Comparison of ENCODE assay signal across 23 cellular contexts in genomic region chr1:171532520-171532919, GRCh38. TPM values are rescaled to one million over a fixed set of nuclear protein-coding genes. Genes with fewer than 3 reads are reported as not detected.
DNase-seq lines count a peak whose midpoint lies in the region; ATAC-seq and TF ChIP-seq lines count a peak whose summit lies in the region.
"Had no signal": no experiment of that assay in that cellular context is flagged by ENCODE, and none has a peak within 500 bp of the region (broad histone marks: within the 10 kb centered on the region; RNA-seq: fewer than 3 reads in every experiment).

No MANE protein-coding gene starts in this region.

- H3K27ac Mint-ChIP-seq in activated naive CD8-positive, alpha-beta T cell, result peak overlapping the region; percentile 11
- no peak overlapping the region for H3K27ac Mint-ChIP-seq in activated naive CD8-positive, alpha-beta T cell treated with anti-CD3 and anti-CD28 coated beads, Interleukin-2, amount 50 U/mL, for 24 hours
- H3K27ac Mint-ChIP-seq in dendritic cell treated with granulocyte-macrophage colony-stimulating factor and Interleukin-4, amounts not matched to agents 40 ng/mL and 50 ng/mL, for 4 days, result peak overlapping the region; percentile 0

- ATAC-seq in activated naive CD8-positive, alpha-beta T cell treated with anti-CD3 and anti-CD28 coated beads, Interleukin-2, amount 50 U/mL, for 24 hours, result no peak
- no peak for ATAC-seq in GM21825 (IDR thresholded peaks at IDR 0.05; ENCODE audit: unreplicated experiment)
- ATAC-seq: left lung had no signal

- peaks cover 6% of the 10 kb centered on the region for H3K4me1 Mint-ChIP-seq in activated naive CD8-positive, alpha-beta T cell (ENCODE audit: low read depth)
- H3K4me1 Mint-ChIP-seq in activated naive CD8-positive, alpha-beta T cell treated with anti-CD3 and anti-CD28 coated beads, Interleukin-2, amount 50 U/mL, for 24 hours, result peaks cover 3% of the 10 kb centered on the region
- no peaks in the 10 kb centered on the region for H3K4me1 Mint-ChIP-seq in dendritic cell treated with granulocyte-macrophage colony-stimulating factor and Interleukin-4, amounts not matched to agents 40 ng/mL and 50 ng/mL, for 4 days (ENCODE audit: low read depth)
- H3K4me1 Mint-ChIP-seq: immature natural killer cell had no signal

- H3K4me3 Mint-ChIP-seq in activated naive CD8-positive, alpha-beta T cell, result no peak overlapping the region
- H3K4me3 Mint-ChIP-seq in activated naive CD8-positive, alpha-beta T cell treated with anti-CD3 and anti-CD28 coated beads, Interleukin-2, amount 50 U/mL, for 24 hours, result no peak overlapping the region
- no peak overlapping the region for H3K4me3 Mint-ChIP-seq in dendritic cell treated with granulocyte-macrophage colony-stimulating factor and Interleukin-4, amounts not matched to agents 40 ng/mL and 50 ng/mL, for 4 days
- H3K4me3 Mint-ChIP-seq: CD8-positive, alpha-beta memory T cell; immature natural killer cell had no signal

- H3K4me3 ChIP-seq in OCI-LY7 (ENCODE audit: low read depth, low read length, poor library complexity, severe bottlenecking), result no peak overlapping the region
- H3K4me3 ChIP-seq: esophagus muscularis mucosa, GM23248, hepatocyte, left lung had no signal

- no peak overlapping the region for H3K4me2 ChIP-seq in OCI-LY7 (ENCODE audit: low read length)
- H3K4me2 ChIP-seq: hepatocyte had no signal

- no peaks in the 10 kb centered on the region for H3K4me1 ChIP-seq in OCI-LY7 (ENCODE audit: insufficient read depth, low read length, poor library complexity, severe bottlenecking)
- H3K4me1 ChIP-seq: esophagus muscularis mucosa, left lung had no signal

- H3K9me2 ChIP-seq in OCI-LY7 (ENCODE audit: insufficient read depth, low read length), result no peaks in the 10 kb centered on the region

- H3K79me2 ChIP-seq in OCI-LY7 (ENCODE audit: insufficient read depth, low read depth, low read length), result no peaks in the 10 kb centered on the region

- H3K36me3 Mint-ChIP-seq in activated naive CD8-positive, alpha-beta T cell, result peaks cover 22% of the 10 kb centered on the region
- peaks cover 66% of the 10 kb centered on the region for H3K36me3 Mint-ChIP-seq in activated naive CD8-positive, alpha-beta T cell treated with anti-CD3 and anti-CD28 coated beads, Interleukin-2, amount 50 U/mL, for 24 hours (ENCODE audit: low read depth)
- H3K36me3 Mint-ChIP-seq in dendritic cell treated with granulocyte-macrophage colony-stimulating factor and Interleukin-4, amounts not matched to agents 40 ng/mL and 50 ng/mL, for 4 days (ENCODE audit: low read depth), result peaks cover 89% of the 10 kb centered on the region

- H3K9me3 ChIP-seq in OCI-LY7 (ENCODE audit: low read length), result no peaks in the 10 kb centered on the region
- H3K9me3 ChIP-seq: esophagus muscularis mucosa, left lung had no signal

- no peak overlapping the region for H2AFZ ChIP-seq in OCI-LY7 (ENCODE audit: low read length)
- H2AFZ ChIP-seq: GM23248, hepatocyte had no signal

- H3K27me3 Mint-ChIP-seq in activated naive CD8-positive, alpha-beta T cell, result no peaks in the 10 kb centered on the region
- no peaks in the 10 kb centered on the region for H3K27me3 Mint-ChIP-seq in activated naive CD8-positive, alpha-beta T cell treated with anti-CD3 and anti-CD28 coated beads, Interleukin-2, amount 50 U/mL, for 24 hours
- no peaks in the 10 kb centered on the region for H3K27me3 Mint-ChIP-seq in dendritic cell treated with granulocyte-macrophage colony-stimulating factor and Interleukin-4, amounts not matched to agents 40 ng/mL and 50 ng/mL, for 4 days
- H3K27me3 Mint-ChIP-seq: CD8-positive, alpha-beta memory T cell had no signal

- POLR2A ChIA-PET in OCI-LY7 (lab: Charles Lee), result interaction anchor here (0.8 to 1.7 kb wide), 6 partner anchors 9 to 211 kb away, joined by 3 to 5 read pairs (median 4); no protein-coding TSS in a partner anchor

- TSS peak; percentile 61 for BruUV-seq in OCI-LY7 (replicated peaks; lab: Mats Ljungman, UMichigan)

- no peaks in the 10 kb centered on the region for H4K20me1 ChIP-seq in OCI-LY7 (ENCODE audit: insufficient read depth, low read length)

- no peak overlapping the region for H3K27ac ChIP-seq in OCI-LY7 (ENCODE audit: low read depth, low read length, poor library complexity, severe bottlenecking)
- H3K27ac ChIP-seq: esophagus muscularis mucosa, GM23248, hepatocyte, left lung had no signal

- no peak for TF ChIP-seq CTCF in OCI-LY7 (conservative IDR thresholded peaks at IDR 0.05; ENCODE audit: low read length)

- CTCF ChIA-PET in OCI-LY7 (lab: Charles Lee; ENCODE audit: unreplicated experiment), result no interaction called here

- intact Hi-C loops in OCI-LY7 (cut with micrococcal nuclease; ENCODE audit: unreplicated experiment), result no loop called here
- intact Hi-C loops in dendritic cell treated with granulocyte-macrophage colony-stimulating factor and Interleukin-4, amounts not matched to agents 40 ng/mL and 50 ng/mL, for 4 days (cut with micrococcal nuclease), result no loop called here

- no peak for DNase-seq in activated naive CD8-positive, alpha-beta T cell treated with anti-CD3 and anti-CD28 coated beads, Interleukin-2, amount 50 U/mL, for 24 hours
- DNase-seq in OCI-LY7 (ENCODE audit: low spot score), result no peak
- DNase-seq in DMS114 treated with DMSO at 0.1 percent for 48 hours (lab: John Stamatoyannopoulos, UW; ENCODE audit: unreplicated experiment), result no peak
- no peak for DNase-seq in CD1c-positive myeloid dendritic cell (ENCODE audit: extremely low spot score)
- DNase-seq: activated CD4-positive, CD25-positive, alpha-beta regulatory T cell treated with anti-CD3 and anti-CD28 coated beads, Interleukin-2, amount 50 U/mL, for 72 hours; activated naive CD4-positive, alpha-beta T cell treated with anti-CD3 and anti-CD28 coated beads, Interleukin-2, amount 50 U/mL, for 16 hours; CD8-positive, alpha-beta memory T cell; DMS79 treated with DMSO at 0.1 percent for 48 hours; effector CD4-positive, alpha-beta T cell; GM23248; immature natural killer cell; left lung; NCI-H1092 treated with DMSO at 0.1 percent for 48 hours; NCI-H2029; NCI-H82; OCI-M1; SHP77; SW 1271 had no signal

- peaks cover 99% of the 10 kb centered on the region for H3K36me3 ChIP-seq in OCI-LY7 (ENCODE audit: insufficient read depth, low read length)

- H3K9me3 Mint-ChIP-seq in activated naive CD8-positive, alpha-beta T cell (ENCODE audit: low read depth), result no peaks in the 10 kb centered on the region
- no peaks in the 10 kb centered on the region for H3K9me3 Mint-ChIP-seq in activated naive CD8-positive, alpha-beta T cell treated with anti-CD3 and anti-CD28 coated beads, Interleukin-2, amount 50 U/mL, for 24 hours
- H3K9me3 Mint-ChIP-seq in dendritic cell treated with granulocyte-macrophage colony-stimulating factor and Interleukin-4, amounts not matched to agents 40 ng/mL and 50 ng/mL, for 4 days, result no peaks in the 10 kb centered on the region
- H3K9me3 Mint-ChIP-seq: CD8-positive, alpha-beta memory T cell; immature natural killer cell had no signal

RNA-seq across cellular contexts. Expression of gene PRRC2C, which starts 47.2 kb away (rescaled TPM):
- total RNA-seq in OCI-LY7 (2014; rRNA removed; shearing (Covaris generic)), result 73.5 and 75.3 TPM in 2 replicates
- 191 and 203 TPM in 2 replicates for total RNA-seq in OCI-LY7 (2022)
